In the genomic region with DNA sequence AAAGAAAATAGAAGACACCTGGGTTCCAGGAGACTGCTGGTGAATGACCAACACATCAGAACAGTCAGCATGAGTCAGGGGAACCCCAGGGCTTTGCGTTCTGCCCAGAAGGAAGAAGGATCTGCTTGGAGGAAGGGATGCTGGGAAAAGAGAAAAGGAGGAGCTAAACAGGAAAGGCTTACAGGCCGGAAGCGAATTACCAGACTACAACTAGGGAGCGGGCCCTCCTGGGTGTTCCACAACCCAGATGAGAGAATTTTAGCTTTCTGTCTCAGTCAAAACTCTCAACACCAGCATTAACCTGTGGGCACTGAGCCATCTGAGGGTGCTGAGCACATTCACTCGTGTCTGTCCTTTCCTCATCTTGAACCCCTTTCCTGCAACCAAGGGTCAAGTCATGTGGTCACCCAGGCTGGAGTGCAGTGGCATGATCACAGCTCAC, we compare ENCODE assay signal across 8 cellular contexts. TPM values are rescaled to one million over a fixed set of nuclear protein-coding genes. Genes with fewer than 3 reads are reported as not detected.
DNase-seq lines count a peak whose midpoint lies in the region; ATAC-seq lines count a peak whose summit lies in the region.

No MANE protein-coding gene starts in this region.

- peaks cover 14 to 20% of the 10 kb centered on the region in 2 experiments for H3K36me3 ChIP-seq in trophoblast cell (ENCODE audit: control insufficient read depth in 1 of 2, insufficient read depth in 2 of 2, low read length in 2 of 2)

- H2BK12ac ChIP-seq in trophoblast cell (ENCODE audit: low read length): no peak overlapping the region

- in situ Hi-C loops in Caki2 (cut with HindIII; ENCODE audit: low pct_unique_long_range_greater_than_20kb, low sequenced_read_pairs): no loop called here

- no peaks in the 10 kb centered on the region for H3K27me3 Mint-ChIP-seq in dendritic cell treated with granulocyte-macrophage colony-stimulating factor and Interleukin-4, amounts not matched to agents 40 ng/mL and 50 ng/mL, for 4 days

- H3K4ac ChIP-seq in trophoblast cell (ENCODE audit: low read depth, low read length): peak overlapping the region; percentile 87

- H3K14ac ChIP-seq in trophoblast cell (ENCODE audit: low read length): no peak overlapping the region

- peak overlapping the region; percentile 40 for H2AFZ ChIP-seq in trophoblast cell (ENCODE audit: insufficient read depth, low read length, poor library complexity)

- H2BK120ac ChIP-seq in trophoblast cell (ENCODE audit: insufficient read depth, low read length, poor library complexity): no peak overlapping the region

- ATAC-seq in HG02798 (IDR thresholded peaks at IDR 0.05; ENCODE audit: poor library complexity, unreplicated experiment) (no peak), HG03135 (IDR thresholded peaks at IDR 0.05; ENCODE audit: unreplicated experiment) (no peak)

- peak overlapping the region; percentile 59 for H2BK5ac ChIP-seq in trophoblast cell (ENCODE audit: low read depth, low read length, poor library complexity)

- peaks cover 12% of the 10 kb centered on the region for H3K79me1 ChIP-seq in trophoblast cell (ENCODE audit: low read length)

- no peak overlapping the region for H3K9ac ChIP-seq in trophoblast cell (ENCODE audit: low read length)

- H3K27ac ChIP-seq in trophoblast cell (ENCODE audit: low read depth, low read length): no peak overlapping the region

- H3K27me3 ChIP-seq in trophoblast cell (ENCODE audit: insufficient read depth, low read length): no peaks in the 10 kb centered on the region

- H3K9me3 ChIP-seq in trophoblast cell (ENCODE audit: insufficient read depth, low read depth, low read length): peaks cover 2% of the 10 kb centered on the region

- no peak overlapping the region for H2AK5ac ChIP-seq in trophoblast cell (ENCODE audit: low read length)

- H3K36me3 Mint-ChIP-seq in dendritic cell treated with granulocyte-macrophage colony-stimulating factor and Interleukin-4, amounts not matched to agents 40 ng/mL and 50 ng/mL, for 4 days (ENCODE audit: low read depth): peaks cover 17% of the 10 kb centered on the region

- no peak overlapping the region for H3K4me3 ChIP-seq in trophoblast cell (ENCODE audit: low read depth, low read length)

- H3K4me1 Mint-ChIP-seq in dendritic cell treated with granulocyte-macrophage colony-stimulating factor and Interleukin-4, amounts not matched to agents 40 ng/mL and 50 ng/mL, for 4 days (ENCODE audit: low read depth): peaks cover 88% of the 10 kb centered on the region

- no peak overlapping the region for H4K8ac ChIP-seq in trophoblast cell (ENCODE audit: low read depth, low read length)

- H3K18ac ChIP-seq in trophoblast cell (ENCODE audit: low read length): peak overlapping the region; percentile 68

- no peak overlapping the region for H4K91ac ChIP-seq in trophoblast cell (ENCODE audit: low read depth, low read length)

- H3K4me2 ChIP-seq in trophoblast cell (ENCODE audit: low read length): no peak overlapping the region

- intact Hi-C loops in dendritic cell treated with granulocyte-macrophage colony-stimulating factor and Interleukin-4, amounts not matched to agents 40 ng/mL and 50 ng/mL, for 4 days (cut with micrococcal nuclease): loop anchor here (10.0 kb wide), 1 partner anchor 47 kb away; no protein-coding TSS in a partner anchor

- H3K27ac Mint-ChIP-seq in dendritic cell treated with granulocyte-macrophage colony-stimulating factor and Interleukin-4, amounts not matched to agents 40 ng/mL and 50 ng/mL, for 4 days: peak overlapping the region; percentile 85

- H3K9me3 Mint-ChIP-seq in dendritic cell treated with granulocyte-macrophage colony-stimulating factor and Interleukin-4, amounts not matched to agents 40 ng/mL and 50 ng/mL, for 4 days: no peaks in the 10 kb centered on the region

- H3K4me3 Mint-ChIP-seq in dendritic cell treated with granulocyte-macrophage colony-stimulating factor and Interleukin-4, amounts not matched to agents 40 ng/mL and 50 ng/mL, for 4 days: no peak overlapping the region

- peaks cover 24 to 29% of the 10 kb centered on the region in 2 experiments for H3K4me1 ChIP-seq in trophoblast cell (ENCODE audit: control insufficient read depth in 1 of 2, insufficient read depth in 2 of 2, low read length in 2 of 2)

- H3K79me2 ChIP-seq in trophoblast cell (ENCODE audit: control insufficient read depth, insufficient read depth, low read length, poor library complexity): peaks cover 15% of the 10 kb centered on the region

- no peak overlapping the region for H4K12ac ChIP-seq in trophoblast cell (ENCODE audit: low read depth, low read length)

- no peak overlapping the region for H3K23ac ChIP-seq in trophoblast cell (ENCODE audit: low read length)

- peak; percentile 92 for DNase-seq in Caki2 (ENCODE audit: low read depth)
- DNase-seq in NCI-H226: peak; percentile 95
- peak; percentile 66 to 74 for DNase-seq in trophoblast cell
- no peak for DNase-seq in activated CD4-positive, alpha-beta T cell treated with anti-CD3 and anti-CD28 coated beads for 1 hour
- no peak for DNase-seq in ureter (ENCODE audit: low spot score)

- WGBS in trophoblast cell (ENCODE audit: extremely low coverage, insufficient coverage, insufficient read length): no CpG with 5 or more reads among the region's 5 CpGs

RNA-seq across cellular contexts. Expression of a gene that starts 19.2 kb away (rescaled TPM):
- total RNA-seq in Caki2 (2014; rRNA removed; shearing (Covaris generic); ENCODE audit: low replicate concordance): 25.5 and 41.0 TPM in 2 replicates
- 60.8 TPM in 2 replicates for polyA plus RNA-seq in trophoblast cell (2013)
- total RNA-seq in ureter: 95.3 TPM

Comparison
In these comparisons a context has a peak if more than half of its experiments do, and no peak if none do; other contexts are left out.
1. DNase-seq: peak in Caki2 (single experiment), NCI-H226 (single experiment) and trophoblast cell (2 of 2); none in activated CD4-positive, alpha-beta T cell treated with anti-CD3 and anti-CD28 coated beads for 1 hour (single experiment) and ureter (single experiment).